Comparison of ENCODE assay signal across 24 cellular contexts in the genomic region with DNA sequence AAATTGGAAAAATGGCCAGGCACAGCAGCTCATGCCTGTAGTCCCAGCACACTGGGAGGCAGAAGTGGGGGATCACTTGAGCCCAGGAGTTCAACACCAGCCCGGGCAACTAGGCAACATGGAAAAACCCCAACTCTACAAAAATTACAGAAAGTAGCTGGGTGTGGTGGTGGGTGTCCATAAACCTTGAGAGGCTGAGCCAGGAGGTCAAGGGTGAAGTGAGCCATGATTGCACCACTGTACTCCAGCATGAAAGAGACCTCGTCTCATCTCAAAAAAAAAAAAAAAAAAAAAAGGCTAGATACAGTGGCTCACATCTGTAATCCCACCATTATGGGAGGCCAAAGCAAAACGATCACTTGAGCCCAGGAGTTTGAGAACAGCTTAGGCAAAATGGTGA. TPM values are rescaled to one million over a fixed set of nuclear protein-coding genes. Genes with fewer than 3 reads are reported as not detected.
A peak's percentile ranks its signal among the peaks of the same experiment; 100 is the strongest.
DNase-seq lines count a peak whose midpoint lies in the region; ATAC-seq and TF ChIP-seq lines count a peak whose summit lies in the region.
"Had no signal": no experiment of that assay in that cellular context is flagged by ENCODE, and none has a peak within 500 bp of the region (broad histone marks: within the 10 kb centered on the region; RNA-seq: fewer than 3 reads in every experiment).

No MANE protein-coding gene starts in this region.

- H3K4me3 Mint-ChIP-seq in CD14-positive monocyte: no peak overlapping the region
- peak overlapping the region in 6 of 7 donors; percentile 15 to 41 (median 30) for H3K4me3 Mint-ChIP-seq in CD8-positive, alpha-beta memory T cell
- H3K4me3 Mint-ChIP-seq in central memory CD8-positive, alpha-beta T cell: peak overlapping the region; percentile 44
- peak overlapping the region in 8 of 10 donors; percentile 5 to 64 (median 50) for H3K4me3 Mint-ChIP-seq in naive thymus-derived CD8-positive, alpha-beta T cell
- H3K4me3 Mint-ChIP-seq: brain; dendritic cell treated with granulocyte-macrophage colony-stimulating factor and Interleukin-4, amounts not matched to agents 40 ng/mL and 50 ng/mL, for 4 days had no signal

- H3K4me3 ChIP-seq in CD8-positive, alpha-beta memory T cell (ENCODE audit: low read length): no peak overlapping the region
- H3K4me3 ChIP-seq in MG63: no peak overlapping the region
- H3K4me3 ChIP-seq: GM12878 had no signal

- peaks cover 50 to 77% of the 10 kb centered on the region in 2 donors for H3K36me3 Mint-ChIP-seq in CD14-positive monocyte
- peaks cover 3 to 91% (median 10%) of the 10 kb centered on the region in 3 donors for H3K36me3 Mint-ChIP-seq in CD8-positive, alpha-beta memory T cell
- peaks cover 88% of the 10 kb centered on the region for H3K36me3 Mint-ChIP-seq in central memory CD8-positive, alpha-beta T cell (ENCODE audit: insufficient read depth)
- peaks cover 5 to 92% (median 22%) of the 10 kb centered on the region in 3 donors for H3K36me3 Mint-ChIP-seq in naive thymus-derived CD8-positive, alpha-beta T cell

- DNase-seq in CD14-positive monocyte (ENCODE audit: low spot score): no peak
- DNase-seq in CD8-positive, alpha-beta memory T cell: no peak
- no peak for DNase-seq in central memory CD8-positive, alpha-beta T cell (ENCODE audit: low spot score in 2 of 2)
- DNase-seq in naive thymus-derived CD8-positive, alpha-beta T cell: no peak
- no peak for DNase-seq in MG63
- DNase-seq in dermis blood vessel endothelial cell: no peak
- DNase-seq in G401 (ENCODE audit: low spot score): no peak
- no peak for DNase-seq in NAMALWA (ENCODE audit: low spot score)
- DNase-seq: activated CD4-positive, CD25-positive, alpha-beta regulatory T cell; activated CD8-positive, alpha-beta memory T cell treated with anti-CD3 and anti-CD28 coated beads, Interleukin-2, amount 50 U/mL, for 48 hours; activated naive CD4-positive, alpha-beta T cell treated with anti-CD3 and anti-CD28 coated beads, Interleukin-2, amount 50 U/mL, for 16 hours; AML-193; DMS 273 treated with DMSO at 0.1 percent for 48 hours; GF-D8; HCEC 1CT; Karpas-422; midbrain; NCI-H1105 treated with DMSO at 0.1 percent for 48 hours; NCI-H526 treated with DMSO at 0.1 percent for 48 hours; OCI-M1 had no signal

- H3K4me1 Mint-ChIP-seq in CD14-positive monocyte: peaks cover 43% of the 10 kb centered on the region
- peaks cover 66 to 80% (median 77%) of the 10 kb centered on the region in 3 donors for H3K4me1 Mint-ChIP-seq in CD8-positive, alpha-beta memory T cell
- peaks cover 59% of the 10 kb centered on the region for H3K4me1 Mint-ChIP-seq in central memory CD8-positive, alpha-beta T cell
- peaks cover 19 to 82% (median 69%) of the 10 kb centered on the region in 4 donors for H3K4me1 Mint-ChIP-seq in naive thymus-derived CD8-positive, alpha-beta T cell

- H3K9me3 Mint-ChIP-seq in CD14-positive monocyte: no peaks in the 10 kb centered on the region
- no peaks in the 10 kb centered on the region for H3K9me3 Mint-ChIP-seq in CD8-positive, alpha-beta memory T cell
- H3K9me3 Mint-ChIP-seq in central memory CD8-positive, alpha-beta T cell: no peaks in the 10 kb centered on the region
- H3K9me3 Mint-ChIP-seq in naive thymus-derived CD8-positive, alpha-beta T cell: no peaks in the 10 kb centered on the region
- H3K9me3 Mint-ChIP-seq: dendritic cell treated with granulocyte-macrophage colony-stimulating factor and Interleukin-4, amounts not matched to agents 40 ng/mL and 50 ng/mL, for 4 days had no signal

- no peak overlapping the region for H3K27ac ChIP-seq in CD8-positive, alpha-beta memory T cell (ENCODE audit: low read depth, low read length)
- H3K27ac ChIP-seq: epithelial cell of prostate had no signal

- CTCF ChIA-PET in CD8-positive, alpha-beta memory T cell (lab: Charles Lee): interaction anchor here (0.8 to 3.3 kb wide), 5 partner anchors 16 to 164 kb away, joined by 3 to 20 read pairs (median 4); no protein-coding TSS in a partner anchor

- peaks cover 61% of the 10 kb centered on the region for H3K4me1 ChIP-seq in CD8-positive, alpha-beta memory T cell (ENCODE audit: insufficient read depth, low read length)

- H3K27me3 ChIP-seq in CD8-positive, alpha-beta memory T cell (ENCODE audit: insufficient read depth, low read length, poor library complexity, severe bottlenecking): no peaks in the 10 kb centered on the region
- no peaks in the 10 kb centered on the region for H3K27me3 ChIP-seq in MG63

- no peak for TF ChIP-seq CTCF in CD14-positive monocyte (IDR thresholded peaks at IDR 0.05)

- intact Hi-C loops in CD14-positive monocyte (cut with micrococcal nuclease): no loop called here

- in situ Hi-C loops in G401 (cut with HindIII; ENCODE audit: low sequenced_read_pairs): no loop called here

- ATAC-seq in central memory CD8-positive, alpha-beta T cell (replicated peaks; ENCODE audit: extremely low read depth, poor library complexity, severe bottlenecking): no peak
- peak in 1 of 2 donors; percentile 21 for ATAC-seq in naive thymus-derived CD8-positive, alpha-beta T cell
- ATAC-seq: GM12878 had no signal

- peaks cover 42% of the 10 kb centered on the region for H3K36me3 ChIP-seq in CD8-positive, alpha-beta memory T cell (ENCODE audit: insufficient read depth, low read length)
- peaks cover 73% of the 10 kb centered on the region for H3K36me3 ChIP-seq in MG63

- no peaks in the 10 kb centered on the region for H3K9me3 ChIP-seq in CD8-positive, alpha-beta memory T cell (ENCODE audit: low read length)
- no peaks in the 10 kb centered on the region for H3K9me3 ChIP-seq in MG63

- POLR2A ChIA-PET in CD8-positive, alpha-beta memory T cell (lab: Charles Lee): interaction anchor here (0.8 kb wide), 1 partner anchor 535 kb away, joined by 4 read pairs; no protein-coding TSS in a partner anchor
- POLR2A ChIA-PET in naive thymus-derived CD8-positive, alpha-beta T cell (lab: Charles Lee): interaction anchor here (0.6 to 3.3 kb wide), 12 partner anchors 9 to 263 kb away, joined by 3 to 12 read pairs (median 3); a partner anchor contains a TSS

- H3K27me3 Mint-ChIP-seq in CD14-positive monocyte (ENCODE audit: low read depth in 3 of 3): no peaks in the 10 kb centered on the region
- H3K27me3 Mint-ChIP-seq in CD8-positive, alpha-beta memory T cell: no peaks in the 10 kb centered on the region
- no peaks in the 10 kb centered on the region for H3K27me3 Mint-ChIP-seq in central memory CD8-positive, alpha-beta T cell
- H3K27me3 Mint-ChIP-seq in naive thymus-derived CD8-positive, alpha-beta T cell: no peaks in the 10 kb centered on the region
- H3K27me3 Mint-ChIP-seq: brain; dendritic cell treated with granulocyte-macrophage colony-stimulating factor and Interleukin-4, amounts not matched to agents 40 ng/mL and 50 ng/mL, for 4 days had no signal

- H3K27ac Mint-ChIP-seq in CD14-positive monocyte: peak overlapping the region in 5 of 7 donors; percentile 30 to 79 (median 51)
- H3K27ac Mint-ChIP-seq in CD8-positive, alpha-beta memory T cell: peak overlapping the region in 7 of 8 donors; percentile 12 to 78 (median 56)
- peak overlapping the region; percentile 74 for H3K27ac Mint-ChIP-seq in central memory CD8-positive, alpha-beta T cell (ENCODE audit: low read depth)
- peak overlapping the region; percentile 41 to 90 (median 76) for H3K27ac Mint-ChIP-seq in naive thymus-derived CD8-positive, alpha-beta T cell
- H3K27ac Mint-ChIP-seq: dendritic cell treated with granulocyte-macrophage colony-stimulating factor and Interleukin-4, amounts not matched to agents 40 ng/mL and 50 ng/mL, for 4 days had no signal

RNA-seq across cellular contexts. Expression of a gene that starts 22.2 kb away (rescaled TPM):
- 10 to 100 TPM; 17.8 to 31.9 TPM for polyA plus RNA-seq in CD14-positive monocyte
- 100 to 1,000 TPM; 187 to 189 TPM for total RNA-seq in CD8-positive, alpha-beta memory T cell
- polyA plus RNA-seq in CD8-positive, alpha-beta memory T cell: 85.6 TPM
- 100 to 1,000 TPM; 334 to 340 TPM for total RNA-seq in naive thymus-derived CD8-positive, alpha-beta T cell
- polyA plus RNA-seq in naive thymus-derived CD8-positive, alpha-beta T cell: 100 to 1,000 TPM in 2 of 3 donors, 10 to 100 TPM in 1; 82.7 to 107 (median 106) TPM
- total RNA-seq in MG63 (2014; rRNA removed; shearing (Covaris generic); ENCODE audit: low replicate concordance): 51.6 and 77.3 TPM in 2 replicates
- total RNA-seq in dermis blood vessel endothelial cell: 131 and 184 TPM in 2 replicates
- total RNA-seq in G401 (2014; rRNA removed; shearing (Covaris generic)): 51.7 and 82.5 TPM in 2 replicates

Comparison
In these comparisons a context has a peak if more than half of its experiments do, and no peak if none do; other contexts are left out.
1. H3K4me3 Mint-ChIP-seq: peak in CD8-positive, alpha-beta memory T cell (6 of 7), central memory CD8-positive, alpha-beta T cell (single experiment) and naive thymus-derived CD8-positive, alpha-beta T cell (8 of 10); none in CD14-positive monocyte (0 of 2).
2. Peak in every context shown above with its lines, with median percentiles within 50 percentile points of each other: H3K27ac Mint-ChIP-seq.